Comparison of ENCODE assay signal across 16 cellular contexts in genomic region chr2:120647487-120647886, GRCh38.
DNase-seq lines count a peak whose midpoint lies in the region; ATAC-seq and TF ChIP-seq lines count a peak whose summit lies in the region.
"Had no signal": no experiment of that assay in that cellular context is flagged by ENCODE, and none has a peak within 500 bp of the region (broad histone marks: within the 10 kb centered on the region; RNA-seq: fewer than 3 reads in every experiment).

No MANE protein-coding gene starts in this region.

- no peaks in the 10 kb centered on the region for H3K27me3 Mint-ChIP-seq in MCF 10A (ENCODE audit: insufficient read depth, unreplicated experiment)
- peaks cover 14% of the 10 kb centered on the region for H3K27me3 Mint-ChIP-seq in CD4-positive, alpha-beta T cell

- H3K9me3 Mint-ChIP-seq in MCF 10A (ENCODE audit: unreplicated experiment), result peaks cover 20% of the 10 kb centered on the region
- H3K9me3 Mint-ChIP-seq in CD4-positive, alpha-beta T cell, result peaks cover 15% of the 10 kb centered on the region

- H3K4me1 ChIP-seq in mammary epithelial cell (ENCODE audit: insufficient read depth, low read length) (no peaks in the 10 kb centered on the region), adipocyte (ENCODE audit: control insufficient read depth, insufficient read depth, low read length) (no peaks in the 10 kb centered on the region)

- dilution Hi-C loops in mammary epithelial cell (cut with HindIII; ENCODE audit: low sequenced_read_pairs), result no loop called here

- H3K9me3 ChIP-seq in mammary epithelial cell (replicated peaks; ENCODE audit: insufficient read depth, low read length) (peaks cover 13% of the 10 kb centered on the region), adipocyte (ENCODE audit: control insufficient read depth, low read length) (peaks cover 47% of the 10 kb centered on the region)
- H3K9me3 ChIP-seq in CD4-positive, alpha-beta T cell (ENCODE audit: control insufficient read depth, low read length), result peaks cover 15% of the 10 kb centered on the region

- no peaks in the 10 kb centered on the region for H4K20me1 ChIP-seq in mammary epithelial cell (ENCODE audit: insufficient read depth, low read length)

- H3K27ac ChIP-seq in mammary epithelial cell (ENCODE audit: insufficient read depth, low read depth, low read length), result no peak overlapping the region
- H3K27ac ChIP-seq in CD4-positive, alpha-beta T cell (ENCODE audit: low read depth, low read length), result no peak overlapping the region
- H3K27ac ChIP-seq: heart left ventricle had no signal

- H3K36me3 Mint-ChIP-seq in MCF 10A (ENCODE audit: insufficient read depth, unreplicated experiment), result peaks cover 12% of the 10 kb centered on the region
- H3K36me3 Mint-ChIP-seq in CD4-positive, alpha-beta T cell (ENCODE audit: low read depth), result no peaks in the 10 kb centered on the region

- no peaks in the 10 kb centered on the region for H3K27me3 ChIP-seq in mammary epithelial cell (ENCODE audit: insufficient read depth, low read length)
- H3K27me3 ChIP-seq in adipocyte (replicated peaks; ENCODE audit: control insufficient read depth, insufficient read depth, low read length), result no peaks in the 10 kb centered on the region
- no peaks in the 10 kb centered on the region for H3K27me3 ChIP-seq in CD4-positive, alpha-beta T cell (ENCODE audit: control insufficient read depth, insufficient read depth, low read length)
- H3K27me3 ChIP-seq: heart left ventricle had no signal

- no peak for TF ChIP-seq CTCF in mammary epithelial cell (conservative IDR thresholded peaks at IDR 0.05 in 1 of 2, IDR thresholded peaks at IDR 0.05 in 1 of 2; ENCODE audit: extremely low read depth in 1 of 2, insufficient read depth in 1 of 2, low read depth in 1 of 2, low read length in 2 of 2)
- TF ChIP-seq CTCF in MCF 10A (IDR thresholded peaks at IDR 0.05; ENCODE audit: unreplicated experiment), result no peak
- TF ChIP-seq CTCF in fibroblast of villous mesenchyme (IDR thresholded peaks at IDR 0.05; ENCODE audit: insufficient read depth, low read depth, low read length), result no peak
- no peak for TF ChIP-seq CTCF in CD4-positive, alpha-beta T cell (IDR thresholded peaks at IDR 0.05)

- in situ Hi-C loops in mammary epithelial cell (cut with MboI; ENCODE audit: low sequenced_read_pairs in 2 of 2), result no loop called here

- 39% methylated on average over 6 of the region's 6 CpGs for WGBS in mammary epithelial cell (ENCODE audit: low coverage, missing lambda C conversion rate)

- H3K27ac Mint-ChIP-seq in MCF 10A (ENCODE audit: low read depth, unreplicated experiment), result no peak overlapping the region
- H3K27ac Mint-ChIP-seq in CD4-positive, alpha-beta T cell, result no peak overlapping the region
- H3K27ac Mint-ChIP-seq: stimulated activated naive CD8-positive, alpha-beta T cell treated with anti-CD3 and anti-CD28 coated beads, Interleukin-15, amount 100 ng/mL, for 72 hours; WTC11 had no signal

- H3K9ac ChIP-seq in mammary epithelial cell (ENCODE audit: insufficient read depth, low read length) (no peak overlapping the region), adipocyte (ENCODE audit: low read length) (no peak overlapping the region)

- H3K79me2 ChIP-seq in mammary epithelial cell (ENCODE audit: insufficient read depth, low read length), result no peaks in the 10 kb centered on the region

- DNase-seq in mammary epithelial cell, result peak; percentile 78
- DNase-seq in MCF 10A (ENCODE audit: unreplicated experiment), result no peak
- DNase-seq in adipocyte (ENCODE audit: low read depth), result peak; percentile 67
- DNase-seq in fibroblast of villous mesenchyme (ENCODE audit: low read depth), result peak; percentile 26
- no peak for DNase-seq in CD4-positive, alpha-beta T cell
- DNase-seq in GOT3 (lab: John Stamatoyannopoulos, UW), result no peak
- no peak for DNase-seq in COLO829 (ENCODE audit: low spot score)
- DNase-seq: 8988T; activated effector memory CD4-positive, alpha-beta T cell treated with Interleukin-2 at 50 U/mL for 16 hours; effector memory CD4-positive, alpha-beta T cell; heart left ventricle; NCI-H2081; stimulated activated naive CD8-positive, alpha-beta T cell treated with anti-CD3 and anti-CD28 coated beads, Interleukin-15, amount 100 ng/mL, for 72 hours had no signal

- CTCF ChIA-PET in mammary epithelial cell (lab: Charles Lee; ENCODE audit: low non-redundant PET), result no interaction called here
- CTCF ChIA-PET in MCF 10A (lab: Yijun Ruan, JAX), result interaction anchor here (0.6 to 1.5 kb wide), 3 partner anchors 33 to 432 kb away, joined by 3 to 6 read pairs (median 4); no protein-coding TSS in a partner anchor
- CTCF ChIA-PET in CD4-positive, alpha-beta T cell (lab: Charles Lee), result no interaction called here

- no peak overlapping the region for H3K4me2 ChIP-seq in mammary epithelial cell (ENCODE audit: insufficient read depth, low read depth, low read length)

- BruUV-seq in mammary epithelial cell (replicated peaks; lab: Mats Ljungman, UMichigan) (no TSS peak), MCF 10A (replicated peaks; lab: Mats Ljungman, UMichigan) (no TSS peak)

- POLR2A ChIA-PET in MCF 10A (lab: Yijun Ruan, JAX), result interaction anchor here (0.8 kb wide), 1 partner anchor 784 kb away, joined by 3 read pairs; no protein-coding TSS in a partner anchor
- POLR2A ChIA-PET in CD4-positive, alpha-beta T cell (lab: Charles Lee), result no interaction called here

- no peak overlapping the region for H2AFZ ChIP-seq in mammary epithelial cell (ENCODE audit: low read depth, low read length)

- H3K4me3 ChIP-seq in mammary epithelial cell (replicated peaks in 1 of 3; ENCODE audit: insufficient read depth in 1 of 3, low read depth in 2 of 3, low read length in 3 of 3) (no peak overlapping the region), adipocyte (ENCODE audit: low read length) (no peak overlapping the region), fibroblast of villous mesenchyme (ENCODE audit: low read depth, low read length) (no peak overlapping the region)
- H3K4me3 ChIP-seq: heart left ventricle had no signal

- H3K4me1 Mint-ChIP-seq in MCF 10A (ENCODE audit: insufficient read depth, unreplicated experiment), result no peaks in the 10 kb centered on the region
- H3K4me1 Mint-ChIP-seq in CD4-positive, alpha-beta T cell (ENCODE audit: low read depth), result no peaks in the 10 kb centered on the region
- H3K4me1 Mint-ChIP-seq: stimulated activated naive CD8-positive, alpha-beta T cell treated with anti-CD3 and anti-CD28 coated beads, Interleukin-15, amount 100 ng/mL, for 72 hours had no signal

- no peak for ATAC-seq in CD4-positive, alpha-beta T cell (ENCODE audit: poor library complexity)
- no peak for ATAC-seq in GM18502 (IDR thresholded peaks at IDR 0.05; ENCODE audit: poor library complexity, unreplicated experiment)
- ATAC-seq: heart left ventricle; Panc1; stimulated activated naive CD8-positive, alpha-beta T cell treated with anti-CD3 and anti-CD28 coated beads, Interleukin-15, amount 100 ng/mL, for 72 hours; WTC11 had no signal

- no peak overlapping the region for H3K4me3 Mint-ChIP-seq in MCF 10A (ENCODE audit: unreplicated experiment)
- no peak overlapping the region for H3K4me3 Mint-ChIP-seq in CD4-positive, alpha-beta T cell
- H3K4me3 Mint-ChIP-seq: stimulated activated naive CD8-positive, alpha-beta T cell treated with anti-CD3 and anti-CD28 coated beads, Interleukin-15, amount 100 ng/mL, for 72 hours; WTC11 had no signal

- H3K36me3 ChIP-seq in mammary epithelial cell (ENCODE audit: insufficient read depth, low read length) (no peaks in the 10 kb centered on the region), adipocyte (ENCODE audit: control insufficient read depth, insufficient read depth, low read length, severe bottlenecking) (no peaks in the 10 kb centered on the region)
- H3K36me3 ChIP-seq: heart left ventricle had no signal

- intact Hi-C loops in mammary epithelial cell (cut with micrococcal nuclease), result no loop called here
- intact Hi-C loops in MCF 10A (cut with micrococcal nuclease), result no loop called here
- intact Hi-C loops in CD4-positive, alpha-beta T cell (cut with DNase I, micrococcal nuclease), result no loop called here

Comparison
In these comparisons a context has a peak if more than half of its experiments do, and no peak if none do; other contexts are left out.
1. DNase-seq: peak in mammary epithelial cell (single experiment), adipocyte (single experiment) and fibroblast of villous mesenchyme (single experiment); none in MCF 10A (single experiment), CD4-positive, alpha-beta T cell (0 of 10), GOT3 (single experiment) and COLO829 (single experiment).